1 cellular context compared by ENCODE assay signal in the genomic region with DNA sequence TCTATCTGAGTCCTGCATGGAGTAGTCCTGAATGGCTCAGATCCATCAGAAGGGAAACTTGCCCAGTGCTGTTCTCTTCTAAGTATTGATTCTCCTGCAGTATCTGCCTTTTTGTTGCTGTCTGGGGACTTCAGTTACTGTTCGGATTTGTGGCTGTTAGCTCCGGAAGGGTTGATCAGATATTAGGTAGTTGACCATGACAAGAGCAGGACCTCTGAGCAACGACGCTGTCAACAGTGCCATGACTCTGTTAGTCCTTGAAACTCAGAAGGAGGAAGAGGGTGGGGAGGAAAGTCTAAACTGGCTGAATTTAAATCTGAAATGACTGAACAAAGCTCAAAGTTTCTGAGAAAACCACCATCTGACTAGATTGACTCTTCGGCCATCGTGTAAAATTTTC.
TF ChIP-seq lines count a peak whose summit lies in the region.

No MANE protein-coding gene starts in this region.

TF ChIP-seq in K562, 482 proteins besides CTCF, POLR2A, EP300 and RAD21 (continued from another document):
- no peak for TF ChIP-seq GATAD2A (IDR thresholded peaks at IDR 0.05)
- 0 out of 2 replicates have a peak, but pooled peaks have one; percentile 26 for TF ChIP-seq NFE2 (IDR thresholded peaks at IDR 0.05; ENCODE audit: low read depth)
- TF ChIP-seq HIVEP1 (CRISPR knock-in tag; IDR thresholded peaks at IDR 0.05), result no peak
- no peak for TF ChIP-seq ZSCAN32 (CRISPR knock-in tag; IDR thresholded peaks at IDR 0.05)
